ENCODE assay signal across 1 cellular context in the genomic region with DNA sequence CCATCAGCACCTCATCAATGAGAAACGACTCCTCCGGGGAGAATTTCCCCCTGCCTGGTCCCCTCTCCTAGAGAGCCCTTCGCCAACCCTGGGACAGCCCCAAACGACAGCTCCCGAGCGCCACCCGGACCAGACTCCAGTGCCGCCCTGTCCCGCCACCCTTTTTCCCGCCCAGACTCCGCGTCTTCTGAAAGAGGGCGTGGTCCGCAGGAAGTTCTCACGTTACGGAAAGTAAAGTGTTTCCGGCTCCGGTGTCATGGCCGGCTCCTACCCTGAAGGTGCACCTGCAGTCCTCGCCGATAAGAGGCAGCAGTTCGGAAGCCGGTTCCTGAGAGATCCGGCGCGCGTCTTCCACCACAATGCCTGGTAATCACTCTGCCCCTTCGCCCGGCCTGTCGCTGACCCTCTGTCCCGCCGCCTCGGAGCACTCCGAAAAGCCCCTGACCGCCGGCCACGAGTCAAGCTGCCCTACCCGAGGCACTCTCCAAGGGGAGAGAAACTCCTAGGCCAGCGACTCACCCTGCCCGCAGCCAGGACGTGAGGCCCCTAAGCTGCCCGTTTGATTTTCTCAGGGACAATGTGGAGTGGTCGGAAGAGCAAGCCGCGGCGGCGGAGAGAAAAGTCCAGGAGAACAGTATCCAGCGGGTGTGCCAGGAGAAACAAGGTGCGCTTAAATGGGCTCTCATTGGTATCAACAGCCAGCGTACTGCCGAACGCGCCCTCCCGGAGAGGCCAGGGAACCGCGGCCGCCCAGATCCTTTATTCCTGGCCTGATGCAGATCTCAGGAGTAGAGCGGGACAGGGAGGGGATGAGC.
A peak's percentile ranks its signal among the peaks of the same experiment; 100 is the strongest.
TF ChIP-seq lines count a peak whose summit lies in the region.
"Not testable (repeated sequence)": the region's sequence is repeated elsewhere in the genome, so short reads cannot be mapped to it uniquely, and the experiment has no call there.

A gene with protein sequence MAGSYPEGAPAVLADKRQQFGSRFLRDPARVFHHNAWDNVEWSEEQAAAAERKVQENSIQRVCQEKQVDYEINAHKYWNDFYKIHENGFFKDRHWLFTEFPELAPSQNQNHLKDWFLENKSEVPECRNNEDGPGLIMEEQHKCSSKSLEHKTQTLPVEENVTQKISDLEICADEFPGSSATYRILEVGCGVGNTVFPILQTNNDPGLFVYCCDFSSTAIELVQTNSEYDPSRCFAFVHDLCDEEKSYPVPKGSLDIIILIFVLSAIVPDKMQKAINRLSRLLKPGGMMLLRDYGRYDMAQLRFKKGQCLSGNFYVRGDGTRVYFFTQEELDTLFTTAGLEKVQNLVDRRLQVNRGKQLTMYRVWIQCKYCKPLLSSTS (plus strand): TSS at position 251 of the 815 bp plus-strand sequence. CDS start 6 bp downstream, at position 257.

TF ChIP-seq in K562, 482 proteins besides CTCF, POLR2A, EP300 and RAD21 (continued from another document):
- TF ChIP-seq MGA (IDR thresholded peaks at IDR 0.05): peak; percentile 87
- TF ChIP-seq ELF1 (tag; IDR thresholded peaks at IDR 0.05): peak; percentile 57; the same call in 1 of the 2 replicates
- 0 out of 2 replicates have a peak, but pooled peaks have one; percentile 11 for TF ChIP-seq TAF7 (tag; IDR thresholded peaks at IDR 0.05)
- TF ChIP-seq SP1 (CRISPR knock-in tag; IDR thresholded peaks at IDR 0.05): peak; percentile 81; the same call in 1 of the 2 replicates
- TF ChIP-seq, protein P1, sequence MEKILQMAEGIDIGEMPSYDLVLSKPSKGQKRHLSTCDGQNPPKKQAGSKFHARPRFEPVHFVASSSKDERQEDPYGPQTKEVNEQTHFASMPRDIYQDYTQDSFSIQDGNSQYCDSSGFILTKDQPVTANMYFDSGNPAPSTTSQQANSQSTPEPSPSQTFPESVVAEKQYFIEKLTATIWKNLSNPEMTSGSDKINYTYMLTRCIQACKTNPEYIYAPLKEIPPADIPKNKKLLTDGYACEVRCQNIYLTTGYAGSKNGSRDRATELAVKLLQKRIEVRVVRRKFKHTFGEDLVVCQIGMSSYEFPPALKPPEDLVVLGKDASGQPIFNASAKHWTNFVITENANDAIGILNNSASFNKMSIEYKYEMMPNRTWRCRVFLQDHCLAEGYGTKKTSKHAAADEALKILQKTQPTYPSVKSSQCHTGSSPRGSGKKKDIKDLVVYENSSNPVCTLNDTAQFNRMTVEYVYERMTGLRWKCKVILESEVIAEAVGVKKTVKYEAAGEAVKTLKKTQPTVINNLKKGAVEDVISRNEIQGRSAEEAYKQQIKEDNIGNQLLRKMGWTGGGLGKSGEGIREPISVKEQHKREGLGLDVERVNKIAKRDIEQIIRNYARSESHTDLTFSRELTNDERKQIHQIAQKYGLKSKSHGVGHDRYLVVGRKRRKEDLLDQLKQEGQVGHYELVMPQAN (IDR thresholded peaks at IDR 0.05; ENCODE audit: borderline replicate concordance): peak; percentile 73; the same call in 1 of the 2 replicates
- peak; percentile 67; the same call in 1 of the 2 replicates for TF ChIP-seq PHF8 (IDR thresholded peaks at IDR 0.05; ENCODE audit: borderline replicate concordance, low read length)
- peak; percentile 78 for TF ChIP-seq MAX (CRISPR knock-in tag; IDR thresholded peaks at IDR 0.05)
- peak; percentile 70 for TF ChIP-seq POLR2H (tag; IDR thresholded peaks at IDR 0.05; ENCODE audit: low read depth)
- peak; percentile 56 for TF ChIP-seq DMBX1 (CRISPR knock-in tag; IDR thresholded peaks at IDR 0.05; ENCODE audit: borderline replicate concordance)
- TF ChIP-seq NFIC (IDR thresholded peaks at IDR 0.05): peak; percentile 34; the same call in 1 of the 2 replicates
- TF ChIP-seq GTF2E2 (tag; IDR thresholded peaks at IDR 0.05): peak; percentile 59; the same call in 1 of the 2 replicates
- TF ChIP-seq HDAC2 (IDR thresholded peaks at IDR 0.05): peak; percentile 56; the same call in 1 of the 2 replicates
- TF ChIP-seq, protein P2, sequence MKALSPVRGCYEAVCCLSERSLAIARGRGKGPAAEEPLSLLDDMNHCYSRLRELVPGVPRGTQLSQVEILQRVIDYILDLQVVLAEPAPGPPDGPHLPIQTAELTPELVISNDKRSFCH (CRISPR knock-in tag; IDR thresholded peaks at IDR 0.05): not testable (repeated sequence)
- TF ChIP-seq, protein P2 (tag; IDR thresholded peaks at IDR 0.05): 0 out of 2 replicates have a peak, but pooled peaks have one; percentile 15
- peak; percentile 46 to 86 for TF ChIP-seq MNT (conservative IDR thresholded peaks at IDR 0.05)
